In the genomic region with DNA sequence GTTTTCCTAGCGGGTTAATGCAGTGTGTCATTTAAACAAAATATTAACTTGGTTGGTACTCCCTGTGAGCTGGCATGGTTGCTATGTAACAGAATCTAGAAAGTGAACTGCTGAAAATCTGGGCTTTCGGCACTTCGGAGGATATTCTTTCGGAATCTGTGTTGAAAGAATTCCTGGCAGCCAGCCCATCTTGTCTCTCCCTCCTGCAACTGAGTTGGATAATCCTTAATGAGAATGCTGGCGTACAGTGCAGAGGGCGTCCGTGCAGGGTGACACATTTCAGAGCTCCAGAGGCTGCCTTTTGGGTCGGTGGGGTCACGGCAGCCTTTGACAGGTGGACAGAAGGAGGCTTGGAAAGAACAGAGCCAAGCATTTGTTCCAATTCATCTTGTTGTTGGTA, we compare ENCODE assay signal across 12 cellular contexts. TPM values are rescaled to one million over a fixed set of nuclear protein-coding genes. Genes with fewer than 3 reads are reported as not detected.
DNase-seq lines count a peak whose midpoint lies in the region; ATAC-seq and TF ChIP-seq lines count a peak whose summit lies in the region.
"Had no signal": no experiment of that assay in that cellular context is flagged by ENCODE, and none has a peak within 500 bp of the region (broad histone marks: within the 10 kb centered on the region; RNA-seq: fewer than 3 reads in every experiment).

No MANE protein-coding gene starts in this region.

- no peak overlapping the region for H3K27ac ChIP-seq in CD8-positive, alpha-beta memory T cell (ENCODE audit: low read depth, low read length)

- H3K9me3 Mint-ChIP-seq in CD8-positive, alpha-beta memory T cell = no peaks in the 10 kb centered on the region
- H3K9me3 Mint-ChIP-seq: endodermal cell had no signal

- peaks cover 34 to 58% of the 10 kb centered on the region in 2 donors for H3K27me3 Mint-ChIP-seq in CD8-positive, alpha-beta memory T cell

- H3K27ac Mint-ChIP-seq in CD8-positive, alpha-beta memory T cell = no peak overlapping the region
- H3K27ac Mint-ChIP-seq: endodermal cell had no signal

- POLR2A ChIA-PET in CD8-positive, alpha-beta memory T cell (lab: Charles Lee) = no interaction called here

- peaks cover 15% of the 10 kb centered on the region for H3K27me3 ChIP-seq in CD8-positive, alpha-beta memory T cell (ENCODE audit: insufficient read depth, low read length, poor library complexity, severe bottlenecking)

- peak overlapping the region; percentile 21 for H3K4me3 ChIP-seq in astrocyte of the cerebellum (ENCODE audit: low read depth, low read length)
- H3K4me3 ChIP-seq in CD8-positive, alpha-beta memory T cell (ENCODE audit: low read length) = no peak overlapping the region

- CTCF ChIA-PET in CD8-positive, alpha-beta memory T cell (lab: Charles Lee) = no interaction called here

- no peaks in the 10 kb centered on the region for H3K36me3 ChIP-seq in CD8-positive, alpha-beta memory T cell (ENCODE audit: insufficient read depth, low read length)

- H3K9me3 ChIP-seq in CD8-positive, alpha-beta memory T cell (ENCODE audit: low read length) = no peaks in the 10 kb centered on the region

- ATAC-seq in left ventricle myocardium superior (peak; percentile 54), HG03565 (IDR thresholded peaks at IDR 0.05; ENCODE audit: unreplicated experiment) (no peak), GM18520 (IDR thresholded peaks at IDR 0.05; ENCODE audit: unreplicated experiment) (no peak)

- H3K36me3 Mint-ChIP-seq in CD8-positive, alpha-beta memory T cell = no peaks in the 10 kb centered on the region

- H3K4me1 ChIP-seq in CD8-positive, alpha-beta memory T cell (ENCODE audit: insufficient read depth, low read length) = no peaks in the 10 kb centered on the region

- no peak overlapping the region for H3K4me3 Mint-ChIP-seq in CD8-positive, alpha-beta memory T cell
- H3K4me3 Mint-ChIP-seq: endodermal cell had no signal

- H3K4me1 Mint-ChIP-seq in CD8-positive, alpha-beta memory T cell = peaks cover 0 to 4% (median 0%) of the 10 kb centered on the region in 3 donors

- in situ Hi-C loops in astrocyte of the cerebellum (cut with HindIII; ENCODE audit: low sequenced_read_pairs) = loop anchor here (10.0 kb wide), 1 partner anchor 163 kb away; no protein-coding TSS in a partner anchor

- TF ChIP-seq CTCF in astrocyte of the cerebellum (IDR thresholded peaks at IDR 0.05; ENCODE audit: low read depth, low read length, missing control alignments) = no peak

- DNase-seq in GM03348 (ENCODE audit: low spot score) (peak; percentile 22), astrocyte of the cerebellum (ENCODE audit: low read depth) (no peak), left ventricle myocardium superior (peak; percentile 49), posterior vena cava (ENCODE audit: low spot score) (peak; percentile 81), 8988T (no peak)
- no peak for DNase-seq in CD8-positive, alpha-beta memory T cell
- DNase-seq: activated gamma-delta T cell treated with Interleukin-2 at 50 U/mL for 16 hours, COR-L47, endodermal cell, islet precursor cell had no signal

- intact Hi-C loops in left ventricle myocardium superior (cut with micrococcal nuclease) = no loop called here
- intact Hi-C loops in posterior vena cava (cut with DNase I) = no loop called here

RNA-seq across cellular contexts. Expression of a gene that starts 3.6 kb away (rescaled TPM):
- 2.2 TPM for total RNA-seq in left ventricle myocardium superior
- total RNA-seq in posterior vena cava = 10 to 100 TPM in 1 of 2 donors, 1 to 10 TPM in 1; 6.2 to 10.8 TPM
- under 1 TPM; 0.18 to 0.35 TPM for total RNA-seq in CD8-positive, alpha-beta memory T cell
- polyA plus RNA-seq in CD8-positive, alpha-beta memory T cell = 0.15 TPM

Comparison
In these comparisons a context has a peak if more than half of its experiments do, and no peak if none do; other contexts are left out.
1. DNase-seq: peak in GM03348 (single experiment), left ventricle myocardium superior (single experiment) and posterior vena cava (single experiment); none in astrocyte of the cerebellum (single experiment), 8988T (single experiment) and CD8-positive, alpha-beta memory T cell (0 of 5).